8 cellular contexts compared by ENCODE assay signal in the genomic region with DNA sequence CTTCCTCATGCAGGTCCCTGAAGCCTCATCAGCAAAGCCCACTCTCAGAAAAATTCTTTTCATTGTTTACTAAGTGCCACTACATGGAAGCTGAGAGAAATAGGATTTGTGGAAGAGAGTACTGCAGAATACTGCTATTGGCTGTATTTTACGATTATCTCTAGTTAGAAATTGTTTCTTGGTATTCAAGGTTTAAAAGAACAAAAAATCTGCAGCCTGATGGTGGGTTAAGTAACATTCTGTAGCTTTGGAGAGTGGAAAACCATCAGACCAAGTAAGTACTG. TPM values are rescaled to one million over a fixed set of nuclear protein-coding genes. Genes with fewer than 3 reads are reported as not detected.
DNase-seq lines count a peak whose midpoint lies in the region; ATAC-seq and TF ChIP-seq lines count a peak whose summit lies in the region.

No MANE protein-coding gene starts in this region.

- H3K9me3 Mint-ChIP-seq in chondrocyte (ENCODE audit: low read depth): no peaks in the 10 kb centered on the region
- H3K9me3 Mint-ChIP-seq in naive thymus-derived CD8-positive, alpha-beta T cell: no peaks in the 10 kb centered on the region

- H3K36me3 Mint-ChIP-seq in chondrocyte (ENCODE audit: low read depth): peaks cover 12% of the 10 kb centered on the region
- peaks cover 0 to 23% (median 3%) of the 10 kb centered on the region in 3 donors for H3K36me3 Mint-ChIP-seq in naive thymus-derived CD8-positive, alpha-beta T cell

- no peaks in the 10 kb centered on the region for H3K27me3 ChIP-seq in HL-60 (ENCODE audit: insufficient read depth, poor library complexity, severe bottlenecking)

- no peak for ATAC-seq in naive thymus-derived CD8-positive, alpha-beta T cell
- ATAC-seq in HG02938 (IDR thresholded peaks at IDR 0.05; ENCODE audit: unreplicated experiment): no peak

- peaks cover 18% of the 10 kb centered on the region for H3K4me1 Mint-ChIP-seq in chondrocyte (ENCODE audit: low read depth)
- H3K4me1 Mint-ChIP-seq in naive thymus-derived CD8-positive, alpha-beta T cell: peaks cover 8 to 22% (median 12%) of the 10 kb centered on the region in 4 donors

- H3K4me3 ChIP-seq in AG09309 (ENCODE audit: control insufficient read depth, low read depth, low read length) (peak overlapping the region; percentile 30), HL-60 (replicated peaks; ENCODE audit: insufficient read depth, low read length) (peak overlapping the region; percentile 32)

- no peak overlapping the region for H3K27ac Mint-ChIP-seq in chondrocyte (ENCODE audit: unreplicated experiment)
- H3K27ac Mint-ChIP-seq in naive thymus-derived CD8-positive, alpha-beta T cell: peak overlapping the region; percentile 46 to 91 (median 69)

- H3K4me3 Mint-ChIP-seq in chondrocyte (ENCODE audit: unreplicated experiment): no peak overlapping the region
- H3K4me3 Mint-ChIP-seq in naive thymus-derived CD8-positive, alpha-beta T cell: peak overlapping the region; percentile 70 to 85 (median 73)

- peak overlapping the region; percentile 81 for H3K27ac ChIP-seq in HL-60 (replicated peaks)

- POLR2A ChIA-PET in naive thymus-derived CD8-positive, alpha-beta T cell (lab: Charles Lee): interaction anchor here (1.0 to 1.2 kb wide), 3 partner anchors 28 to 86 kb away, joined by 3 to 7 read pairs (median 5); partner anchors contain the start of gene PTTG1IP

- peaks cover 9% of the 10 kb centered on the region for H3K27me3 Mint-ChIP-seq in chondrocyte (ENCODE audit: low read depth)
- H3K27me3 Mint-ChIP-seq in naive thymus-derived CD8-positive, alpha-beta T cell: peaks cover 0 to 5% (median 0%) of the 10 kb centered on the region in 5 donors

- no peak for DNase-seq in AG09309 (ENCODE audit: low read depth)
- no peak for DNase-seq in HL-60 (ENCODE audit: low read depth in 1 of 2, low spot score in 1 of 2)
- DNase-seq in chondrocyte (ENCODE audit: low spot score): no peak
- peak in 1 of 10 donors; percentile 15 for DNase-seq in naive thymus-derived CD8-positive, alpha-beta T cell
- DNase-seq in activated effector memory CD4-positive, alpha-beta T cell treated with anti-CD3 and anti-CD28 coated beads, Interleukin-2, amount 50 U/mL, for 16 hours: no peak
- DNase-seq in AML-193 (lab: John Stamatoyannopoulos, UW): no peak
- DNase-seq in cerebellum (ENCODE audit: low spot score): no peak

- TF ChIP-seq CTCF in AG09309 (IDR thresholded peaks at IDR 0.05; ENCODE audit: control insufficient read depth, insufficient read depth, low read depth, low read length, missing control alignments) (no peak), HL-60 (IDR thresholded peaks at IDR 0.05; ENCODE audit: insufficient read depth, low read length) (no peak), chondrocyte (IDR thresholded peaks at IDR 0.05) (peak; percentile 49)

RNA-seq across cellular contexts. Expression of gene PTTG1IP, which starts 27.3 kb away (rescaled TPM):
- total RNA-seq in chondrocyte: 225 to 333 TPM (median 329 TPM) in 3 replicates
- total RNA-seq in naive thymus-derived CD8-positive, alpha-beta T cell: 10 to 100 TPM; 62.0 to 68.7 TPM
- 10 to 100 TPM; 42.4 to 54.1 (median 44.3) TPM for polyA plus RNA-seq in naive thymus-derived CD8-positive, alpha-beta T cell
- 93.7 TPM for total RNA-seq in cerebellum

RNA-seq across cellular contexts. Expression of gene SUMO3, which starts 28.3 kb away (rescaled TPM):
- total RNA-seq in chondrocyte (51.3 to 60.3 TPM (median 52.3 TPM) in 3 replicates), cerebellum (43.8 TPM)
- total RNA-seq in naive thymus-derived CD8-positive, alpha-beta T cell: 10 to 100 TPM; 50.2 to 54.6 TPM
- 10 to 100 TPM; 82.8 to 94.1 (median 86.7) TPM for polyA plus RNA-seq in naive thymus-derived CD8-positive, alpha-beta T cell

RNA-seq across cellular contexts. Expression of gene UBE2G2, which starts 44.5 kb away (rescaled TPM):
- total RNA-seq in chondrocyte: 48.5 to 75.5 TPM (median 54.8 TPM) in 3 replicates
- total RNA-seq in naive thymus-derived CD8-positive, alpha-beta T cell: 100 to 1,000 TPM; 167 to 186 TPM
- 10 to 100 TPM; 56.2 to 72.8 (median 62.3) TPM for polyA plus RNA-seq in naive thymus-derived CD8-positive, alpha-beta T cell
- 102 TPM for total RNA-seq in cerebellum
